In the genomic region with DNA sequence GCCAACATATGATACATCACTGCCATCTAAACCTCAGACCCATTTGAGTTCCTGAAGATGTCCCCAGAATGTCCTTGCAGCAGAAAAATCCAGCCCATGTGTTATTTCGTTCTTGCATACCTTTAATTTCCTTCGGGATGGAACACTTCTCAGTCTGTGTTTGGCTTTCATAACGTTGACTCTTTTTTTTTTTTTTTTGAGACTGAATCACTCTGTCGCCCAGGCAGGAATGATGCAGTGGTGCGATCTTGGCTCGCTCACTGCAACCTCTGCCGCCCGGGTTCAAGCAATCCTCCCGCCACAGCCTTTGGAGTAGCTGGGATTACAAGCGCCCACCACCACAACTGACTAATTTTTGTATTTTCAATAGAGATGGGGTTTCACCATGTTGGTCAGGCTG, we compare ENCODE assay signal across 26 cellular contexts.
"Had no signal": no experiment of that assay in that cellular context is flagged by ENCODE, and none has a peak within 500 bp of the region (broad histone marks: within the 10 kb centered on the region; RNA-seq: fewer than 3 reads in every experiment).

No MANE protein-coding gene starts in this region.

- H3K4me3 Mint-ChIP-seq: activated naive CD8-positive, alpha-beta T cell; stimulated activated naive B cell treated with anti-CD40 and anti-IgM and Interleukin-4, amounts not matched to agents 10 μg/mL and 1 μg/mL and 100 μg/mL, for 72 hours had no signal

- H3K4me3 ChIP-seq: coronary artery, dorsolateral prefrontal cortex, gastroesophageal sphincter, hepatocyte, left ventricle myocardium inferior, right atrium auricular region, transverse colon, uterus had no signal

- H3K4me2 ChIP-seq: hepatocyte had no signal

- H3K79me2 ChIP-seq: hepatocyte had no signal

- H3K9me3 Mint-ChIP-seq: activated T-cell treated with anti-CD3 and anti-CD28 coated beads, Interleukin-2, amount 50 U/mL, for 72 hours; stimulated activated naive B cell treated with anti-CD40 and anti-IgM and Interleukin-4, amounts not matched to agents 10 μg/mL and 1 μg/mL and 100 μg/mL, for 72 hours had no signal

- H3K36me3 Mint-ChIP-seq: activated naive CD8-positive, alpha-beta T cell; naive B cell had no signal

- H3K36me3 ChIP-seq: gastroesophageal sphincter, left ventricle myocardium inferior, right atrium auricular region, transverse colon, uterus had no signal

- H3K27ac ChIP-seq: coronary artery, dorsolateral prefrontal cortex, gastroesophageal sphincter, hepatocyte, left ventricle myocardium inferior, right atrium auricular region, transverse colon, uterus, VCaP had no signal

- DNase-seq: activated CD4-positive, alpha-beta T cell treated with anti-CD3 and anti-CD28 coated beads for 4 hours; activated CD4-positive, alpha-beta T cell treated with anti-CD3 and anti-CD28 coated beads, Interleukin-2, amount 50 U/mL, for 4 hours; activated effector memory CD4-positive, alpha-beta T cell treated with Interleukin-2 at 50 U/mL for 16 hours; activated naive CD4-positive, alpha-beta T cell treated with Interleukin-2 at 50 U/mL for 16 hours; activated T-cell treated with anti-CD3 and anti-CD28 coated beads for 4 hours; activated T-cell treated with anti-CD3 and anti-CD28 coated beads, Interleukin-2, amount 50 U/mL, for 72 hours; anterior cingulate cortex; cerebellar nuclear complex; dorsolateral prefrontal cortex; effector memory CD4-positive, alpha-beta T cell; islet precursor cell; left ventricle myocardium inferior; naive B cell; occipital lobe; stimulated activated CD4-positive, alpha-beta T cell treated with anti-CD3 and anti-CD28 coated beads, Interleukin-15, amount 100 ng/mL, for 24 hours; stimulated activated CD4-positive, alpha-beta T cell treated with anti-CD3 and anti-CD28 coated beads, Interleukin-2, amount 100 ng/mL, for 24 hours; stimulated activated naive B cell treated with anti-CD40 and anti-IgM and Interleukin-4, amounts not matched to agents 10 μg/mL and 1 μg/mL and 100 μg/mL, for 72 hours; T-helper 1 cell; transverse colon; uterus had no signal

- H3K9me3 ChIP-seq: gastroesophageal sphincter, left ventricle myocardium inferior, right atrium auricular region, transverse colon, uterus had no signal

- H2AFZ ChIP-seq: hepatocyte had no signal

- H3K27ac Mint-ChIP-seq: activated naive CD8-positive, alpha-beta T cell; activated T-cell treated with anti-CD3 and anti-CD28 coated beads, Interleukin-2, amount 50 U/mL, for 72 hours; naive B cell; stimulated activated naive B cell treated with anti-CD40 and anti-IgM and Interleukin-4, amounts not matched to agents 10 μg/mL and 1 μg/mL and 100 μg/mL, for 72 hours had no signal

- ATAC-seq: activated T-cell treated with anti-CD3 and anti-CD28 coated beads, Interleukin-2, amount 50 U/mL, for 72 hours; gastroesophageal sphincter; stimulated activated naive B cell treated with anti-CD40 and anti-IgM and Interleukin-4, amounts not matched to agents 10 μg/mL and 1 μg/mL and 100 μg/mL, for 72 hours had no signal

- H3K4me1 ChIP-seq: uterus had no signal

- H3K27me3 ChIP-seq: dorsolateral prefrontal cortex, hepatocyte, right atrium auricular region, uterus had no signal
